Comparison of ENCODE assay signal across 21 cellular contexts in the genomic region with DNA sequence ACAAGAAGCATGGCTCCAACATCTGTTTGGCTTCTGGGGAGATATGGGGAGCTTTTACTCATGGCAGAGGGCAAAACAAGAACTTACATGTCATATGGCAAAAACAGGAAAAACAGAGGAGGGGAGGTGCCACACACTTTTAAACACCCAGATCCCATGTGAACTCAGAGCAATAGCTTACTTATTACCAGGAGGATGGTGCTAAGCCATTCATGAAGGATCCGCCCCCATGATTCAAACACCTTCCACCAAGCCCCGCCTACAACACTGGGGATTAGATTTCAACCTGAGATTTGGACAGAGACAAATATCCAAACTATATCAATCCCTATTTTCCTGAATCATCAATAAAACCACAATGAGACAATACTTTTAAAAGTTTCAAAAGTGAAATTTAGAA.
"Had no signal": no experiment of that assay in that cellular context is flagged by ENCODE, and none has a peak within 500 bp of the region (broad histone marks: within the 10 kb centered on the region; RNA-seq: fewer than 3 reads in every experiment).

No MANE protein-coding gene starts in this region.

- H3K27me3 ChIP-seq: Peyer's patch, SJSA1 had no signal

- H3K4me2 ChIP-seq: PC-9 had no signal

- DNase-seq: KBM-7, MV-4-11, NCI-H1048, NCI-H1105, NCI-H1417, NCI-H1436 treated with DMSO at 0.1 percent for 48 hours, NCI-H1694, NCI-H187 treated with DMSO at 0.1 percent for 48 hours, NCI-H2029 treated with DMSO at 0.1 percent for 48 hours, NCI-H2227 treated with DMSO at 0.1 percent for 48 hours, NCI-H524, NCI-H526 treated with DMSO at 0.1 percent for 48 hours, NCI-H774, OCI-M1, PC-9, Peyer's patch, Right ventricle myocardium superior, SIG-M5 had no signal

- H3K4me3 ChIP-seq: PC-9, Peyer's patch, SJSA1, SK-N-MC had no signal

- H3K27ac Mint-ChIP-seq: IgD-negative memory B cell had no signal

- H3K36me3 ChIP-seq: Peyer's patch, SJSA1 had no signal

- H3K27me3 Mint-ChIP-seq: IgD-negative memory B cell had no signal

- H3K36me3 Mint-ChIP-seq: IgD-negative memory B cell had no signal

- H3K27ac ChIP-seq: PC-9, Peyer's patch, SJSA1, SK-N-MC had no signal

- H3K4me3 Mint-ChIP-seq: IgD-negative memory B cell had no signal

- H2AFZ ChIP-seq: PC-9 had no signal

- H3K4me1 ChIP-seq: Peyer's patch, SJSA1 had no signal
